28 cellular contexts compared by ENCODE assay signal in the genomic region with DNA sequence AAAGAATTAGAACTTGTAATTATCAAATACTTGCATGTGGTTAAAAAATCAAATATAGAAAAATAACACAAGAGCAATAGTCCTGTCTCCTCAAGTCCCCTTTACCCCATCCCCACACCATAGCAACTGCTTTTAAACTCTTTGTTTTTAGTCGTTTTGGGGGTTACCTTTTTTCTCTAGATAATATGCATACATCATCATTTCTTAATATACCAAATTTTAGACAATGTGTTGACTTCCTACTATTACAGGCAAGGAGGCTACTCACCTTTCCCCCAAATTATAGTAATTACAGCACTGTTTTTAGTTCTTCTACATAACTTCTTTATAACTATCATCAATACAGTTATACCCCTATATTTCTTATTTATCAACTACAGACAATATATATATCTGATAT. TPM values are rescaled to one million over a fixed set of nuclear protein-coding genes. Genes with fewer than 3 reads are reported as not detected.
"Had no signal": no experiment of that assay in that cellular context is flagged by ENCODE, and none has a peak within 500 bp of the region (broad histone marks: within the 10 kb centered on the region; RNA-seq: fewer than 3 reads in every experiment).

No MANE protein-coding gene starts in this region.

- H3K4me1 ChIP-seq: foreskin keratinocyte, gastroesophageal sphincter, lower lobe of right lung had no signal

- DNase-seq: dermis blood vessel endothelial cell; dorsolateral prefrontal cortex; effector CD4-positive, alpha-beta T cell; effector memory CD4-positive, alpha-beta T cell; foreskin keratinocyte; heart left ventricle; hypothalamus; immature natural killer cell; islet precursor cell; kidney; kidney glomerular epithelial cell; left colon; left ventricle myocardium inferior; lower lobe of right lung; mesenchymal stem cell; mucosa of descending colon; naive thymus-derived CD4-positive, alpha-beta T cell had no signal

- H2AFZ ChIP-seq: hepatocyte had no signal

- H3K4me3 Mint-ChIP-seq: immature natural killer cell; mesothelial cell of epicardium; naive thymus-derived CD4-positive, alpha-beta T cell had no signal

- H3K4me1 Mint-ChIP-seq: mesothelial cell of epicardium had no signal

- ATAC-seq: foreskin keratinocyte; gastroesophageal sphincter; heart left ventricle; left colon; left lobe of liver; lower lobe of right lung; mucosa of descending colon; naive thymus-derived CD4-positive, alpha-beta T cell had no signal

- H3K27me3 Mint-ChIP-seq: naive thymus-derived CD4-positive, alpha-beta T cell had no signal

- H3K4me3 ChIP-seq: coronary artery, dorsolateral prefrontal cortex, esophagus muscularis mucosa, gastroesophageal sphincter, heart left ventricle, hepatocyte, left ventricle myocardium inferior, lower lobe of right lung, mucosa of descending colon had no signal

- H3K4me2 ChIP-seq: hepatocyte had no signal

- FAIRE-seq: colon, endothelial cell of umbilical vein, frontal cortex, kidney had no signal

- H3K27me3 ChIP-seq: dorsolateral prefrontal cortex, esophagus muscularis mucosa, foreskin keratinocyte, gastroesophageal sphincter, heart left ventricle, hepatocyte had no signal

- H3K27ac ChIP-seq: coronary artery, dorsolateral prefrontal cortex, esophagus muscularis mucosa, foreskin keratinocyte, gastroesophageal sphincter, heart left ventricle, hepatocyte, left ventricle myocardium inferior, lower lobe of right lung had no signal

- H3K9me3 ChIP-seq: esophagus muscularis mucosa, gastroesophageal sphincter, lower lobe of right lung, mucosa of descending colon had no signal

- H3K27ac Mint-ChIP-seq: immature natural killer cell; mesothelial cell of epicardium; naive thymus-derived CD4-positive, alpha-beta T cell had no signal

- H3K36me3 ChIP-seq: esophagus muscularis mucosa, gastroesophageal sphincter, heart left ventricle, left ventricle myocardium inferior, lower lobe of right lung had no signal

RNA-seq across cellular contexts. Expression of a gene that starts 57.3 kb away (rescaled TPM):
- total RNA-seq: dermis blood vessel endothelial cell, endothelial cell of umbilical vein, foreskin keratinocyte, lung microvascular endothelial cell had no signal
- polyA plus RNA-seq: endothelial cell of umbilical vein, fibroblast of lung, foreskin keratinocyte had no signal
